ENCODE assay signal across 19 cellular contexts in the genomic region with DNA sequence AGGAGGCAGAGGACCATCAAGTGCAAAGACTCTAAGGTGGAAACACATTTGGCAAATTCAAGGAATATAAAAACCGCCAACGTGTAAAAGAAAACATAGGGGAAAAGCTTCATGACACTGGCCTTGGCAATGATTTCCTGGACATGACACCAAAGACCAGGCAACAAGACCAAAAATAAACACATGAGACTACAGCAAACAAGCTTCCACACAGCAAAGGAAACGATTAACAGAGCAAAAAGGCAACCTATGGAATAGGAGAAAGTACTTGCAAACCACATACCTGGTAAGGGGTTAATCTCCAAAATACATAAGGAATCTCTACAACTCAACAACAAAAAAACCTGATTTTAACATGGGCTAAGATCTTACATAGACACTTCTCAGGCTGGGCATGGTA. TPM values are rescaled to one million over a fixed set of nuclear protein-coding genes. Genes with fewer than 3 reads are reported as not detected.
DNase-seq lines count a peak whose midpoint lies in the region; ATAC-seq, FAIRE-seq and TF ChIP-seq lines count a peak whose summit lies in the region.
"Had no signal": no experiment of that assay in that cellular context is flagged by ENCODE, and none has a peak within 500 bp of the region (broad histone marks: within the 10 kb centered on the region; RNA-seq: fewer than 3 reads in every experiment).

No MANE protein-coding gene starts in this region.

- peak overlapping the region; percentile 32 for H3K27ac Mint-ChIP-seq in activated naive CD4-positive, alpha-beta T cell treated with anti-CD3 and anti-CD28 coated beads for 36 hours
- H3K27ac Mint-ChIP-seq in activated CD8-positive, alpha-beta T cell treated with anti-CD3 and anti-CD28 coated beads for 36 hours, result peak overlapping the region; percentile 70

- H3K4me1 Mint-ChIP-seq in activated naive CD4-positive, alpha-beta T cell treated with anti-CD3 and anti-CD28 coated beads for 36 hours (ENCODE audit: low read depth), result peaks cover 77% of the 10 kb centered on the region
- peaks cover 70% of the 10 kb centered on the region for H3K4me1 Mint-ChIP-seq in activated CD8-positive, alpha-beta T cell treated with anti-CD3 and anti-CD28 coated beads for 36 hours (ENCODE audit: low read depth)

- no peak for TF ChIP-seq RAD21 in HepG2 (CRISPR knock-in tag; IDR thresholded peaks at IDR 0.05)

- no peaks in the 10 kb centered on the region for H3K9me3 Mint-ChIP-seq in activated naive CD4-positive, alpha-beta T cell treated with anti-CD3 and anti-CD28 coated beads for 36 hours
- no peaks in the 10 kb centered on the region for H3K9me3 Mint-ChIP-seq in activated CD8-positive, alpha-beta T cell treated with anti-CD3 and anti-CD28 coated beads for 36 hours

- peak overlapping the region; percentile 37 for H3K27ac ChIP-seq in HepG2 (ENCODE audit: extremely low read length, insufficient read depth, low read length)
- peak overlapping the region; percentile 18 to 74 (median 68) for H3K27ac ChIP-seq in thyroid gland
- H3K27ac ChIP-seq: HL-60, VCaP had no signal

- peak overlapping the region; percentile 84 for H3K4me2 ChIP-seq in HepG2 (ENCODE audit: low read depth, low read length)

- H4K20me1 ChIP-seq in HepG2 (ENCODE audit: insufficient read depth, low read length), result peaks cover 5% of the 10 kb centered on the region; the same call in 1 of the 2 replicates

- no peak overlapping the region for H3K4me3 Mint-ChIP-seq in activated naive CD4-positive, alpha-beta T cell treated with anti-CD3 and anti-CD28 coated beads for 36 hours
- H3K4me3 Mint-ChIP-seq in activated CD8-positive, alpha-beta T cell treated with anti-CD3 and anti-CD28 coated beads for 36 hours, result no peak overlapping the region

- H3K9me3 ChIP-seq in HepG2 (ENCODE audit: low read length) (no peaks in the 10 kb centered on the region), thyroid gland (no peaks in the 10 kb centered on the region)

- WGBS in HepG2 (ENCODE audit: low lambda C conversion rate), result 30% methylated on average over 3 of the region's 3 CpGs
- 72 to 75% methylated on average over 3 of the region's 3 CpGs for WGBS in thyroid gland, 2 donors

- in situ Hi-C loops in HepG2 (cut with HindIII; ENCODE audit: extremely low pct_ligation_motif_present, low pct_unique_long_range_greater_than_20kb), result no loop called here

- TF ChIP-seq CTCF in activated CD8-positive, alpha-beta T cell treated with anti-CD3 and anti-CD28 coated beads for 36 hours (IDR thresholded peaks at IDR 0.05), result no peak
- no peak for TF ChIP-seq CTCF in HepG2 (CRISPR knock-in tag; IDR thresholded peaks at IDR 0.05)
- TF ChIP-seq CTCF in thyroid gland (IDR thresholded peaks at IDR 0.05), result no peak

- H3K27me3 ChIP-seq in HepG2 (ENCODE audit: control insufficient read depth in 1 of 2, insufficient read depth in 2 of 2, low read length in 2 of 2) (no peaks in the 10 kb centered on the region; a peak in 1 of 5 replicates), thyroid gland (no peaks in the 10 kb centered on the region)

- peaks cover 7 to 54% of the 10 kb centered on the region in 2 experiments; a peak in 4 of 5 replicates for H3K36me3 ChIP-seq in HepG2 (replicated peaks in 1 of 2; ENCODE audit: control insufficient read depth in 1 of 2, insufficient read depth in 2 of 2, low read length in 2 of 2)
- H3K36me3 ChIP-seq in thyroid gland, result peaks cover 13 to 17% of the 10 kb centered on the region in 2 donors

- H3K4me3 ChIP-seq in HepG2 (replicated peaks in 1 of 3; ENCODE audit: insufficient read depth in 1 of 3, low read depth in 2 of 3, low read length in 3 of 3), result peak overlapping the region in 1 of 3 experiments; percentile 88; a peak in 1 of 6 replicates
- H3K4me3 ChIP-seq in thyroid gland (replicated peaks in 1 of 3), result no peak overlapping the region

- TF ChIP-seq EP300 in HepG2 (IDR thresholded peaks at IDR 0.05; ENCODE audit: low read depth in 2 of 2, low read length in 2 of 2) (no peak), HepG2 (CRISPR knock-in tag; IDR thresholded peaks at IDR 0.05; ENCODE audit: borderline replicate concordance) (no peak)

- BruUV-seq in HepG2 (replicated peaks; lab: Mats Ljungman, UMichigan), result no TSS peak

- intact Hi-C loops in activated naive CD4-positive, alpha-beta T cell treated with anti-CD3 and anti-CD28 coated beads for 36 hours (cut with micrococcal nuclease), result no loop called here
- intact Hi-C loops in activated CD8-positive, alpha-beta T cell treated with anti-CD3 and anti-CD28 coated beads for 36 hours (cut with micrococcal nuclease), result no loop called here
- intact Hi-C loops in HepG2 (cut with micrococcal nuclease; ENCODE audit: unreplicated experiment) (loop anchor here (10.0 kb wide), 1 partner anchor 133 kb away; a partner anchor contains a TSS), thyroid gland (cut with DNase I) (no loop called here)

- no peak overlapping the region for H3K9ac ChIP-seq in HepG2 (ENCODE audit: insufficient read depth, low read depth, low read length)

- DNase-seq in activated naive CD4-positive, alpha-beta T cell treated with anti-CD3 and anti-CD28 coated beads for 36 hours, result no peak
- DNase-seq in activated naive CD4-positive, alpha-beta T cell treated with Interleukin-2 at 50 U/mL for 16 hours, result no peak
- no peak for DNase-seq in activated CD8-positive, alpha-beta T cell treated with anti-CD3 and anti-CD28 coated beads for 36 hours
- DNase-seq in HepG2 (ENCODE audit: low spot score) (no peak), thyroid gland (no peak), NCI-H524 (lab: John Stamatoyannopoulos, UW) (no peak)
- DNase-seq: activated naive CD4-positive, alpha-beta T cell; COR-L47; GOT3; hippocampal formation; KBM-7; kidney glomerular epithelial cell; NCI-H1048; NCI-H82; stimulated activated naive CD8-positive, alpha-beta T cell treated with anti-CD3 and anti-CD28 coated beads, Interleukin-15, amount 100 ng/mL, for 72 hours had no signal

- no peak for FAIRE-seq in HepG2 (lab: Jason Lieb, UNC)

- CTCF ChIA-PET in activated naive CD4-positive, alpha-beta T cell treated with anti-CD3 and anti-CD28 coated beads for 36 hours (lab: Charles Lee), result interaction anchor here (0.6 to 6.2 kb wide), 2 partner anchors 16 to 352 kb away, joined by 3 to 33 read pairs; no protein-coding TSS in a partner anchor
- CTCF ChIA-PET in activated CD8-positive, alpha-beta T cell treated with anti-CD3 and anti-CD28 coated beads for 36 hours (lab: Charles Lee), result interaction anchor here (1.1 to 2.9 kb wide), 4 partner anchors 8 to 93 kb away, joined by 4 to 13 read pairs (median 5); no protein-coding TSS in a partner anchor
- CTCF ChIA-PET in HepG2 (lab: Yijun Ruan, JAX; ENCODE audit: low intra/inter-chr PET ratio, low total read pairs), result no interaction called here

- peaks cover 81% of the 10 kb centered on the region for H3K4me1 ChIP-seq in HepG2 (ENCODE audit: insufficient read depth, low read length)
- peaks cover 25 to 58% of the 10 kb centered on the region in 2 donors for H3K4me1 ChIP-seq in thyroid gland

- peaks cover 74% of the 10 kb centered on the region for H3K79me2 ChIP-seq in HepG2 (ENCODE audit: insufficient read depth, low read length)

- H2AFZ ChIP-seq in HepG2 (ENCODE audit: low read length), result no peak overlapping the region

- TF ChIP-seq POLR2A in HepG2 (IDR thresholded peaks at IDR 0.05; ENCODE audit: insufficient read depth in 1 of 2, low read depth in 2 of 2, low read length in 2 of 2) (no peak), thyroid gland (IDR thresholded peaks at IDR 0.05) (no peak)

- POLR2A ChIA-PET in activated CD8-positive, alpha-beta T cell treated with anti-CD3 and anti-CD28 coated beads for 36 hours (lab: Charles Lee), result interaction anchor here (1.3 to 8.0 kb wide), 3 partner anchors 8 to 137 kb away, joined by 4 to 74 read pairs (median 5); a partner anchor contains a TSS
- POLR2A ChIA-PET in HepG2 (lab: Yijun Ruan, JAX), result interaction anchor here (0.7 to 6.7 kb wide), 6 partner anchors 17 to 80 kb away, joined by 3 to 51 read pairs (median 4); a partner anchor contains a TSS

- peaks cover 60% of the 10 kb centered on the region for H3K36me3 Mint-ChIP-seq in activated naive CD4-positive, alpha-beta T cell treated with anti-CD3 and anti-CD28 coated beads for 36 hours (ENCODE audit: low read depth)
- H3K36me3 Mint-ChIP-seq in activated CD8-positive, alpha-beta T cell treated with anti-CD3 and anti-CD28 coated beads for 36 hours (ENCODE audit: low read depth), result peaks cover 68% of the 10 kb centered on the region

- ATAC-seq in activated CD8-positive, alpha-beta T cell treated with anti-CD3 and anti-CD28 coated beads for 36 hours, result no peak
- ATAC-seq in HepG2, result no peak
- no peak for ATAC-seq in GM19395 (IDR thresholded peaks at IDR 0.05; ENCODE audit: unreplicated experiment)
- no peak for ATAC-seq in esophagus mucosa
- ATAC-seq: stimulated activated naive CD8-positive, alpha-beta T cell treated with anti-CD3 and anti-CD28 coated beads, Interleukin-15, amount 100 ng/mL, for 72 hours had no signal

- no peaks in the 10 kb centered on the region for H3K27me3 Mint-ChIP-seq in activated naive CD4-positive, alpha-beta T cell treated with anti-CD3 and anti-CD28 coated beads for 36 hours (ENCODE audit: low read depth)
- no peaks in the 10 kb centered on the region for H3K27me3 Mint-ChIP-seq in activated CD8-positive, alpha-beta T cell treated with anti-CD3 and anti-CD28 coated beads for 36 hours
- H3K27me3 Mint-ChIP-seq: stimulated activated naive CD8-positive, alpha-beta T cell treated with anti-CD3 and anti-CD28 coated beads, Interleukin-15, amount 100 ng/mL, for 72 hours had no signal

RNA-seq across cellular contexts. Expression of a gene that starts 3.5 kb away (rescaled TPM):
- 100 to 1,000 TPM; 197 to 201 TPM for total RNA-seq in activated naive CD4-positive, alpha-beta T cell treated with anti-CD3 and anti-CD28 coated beads for 36 hours
- total RNA-seq in activated CD8-positive, alpha-beta T cell treated with anti-CD3 and anti-CD28 coated beads for 36 hours, result 100 to 1,000 TPM; 179 to 189 TPM
- total RNA-seq in HepG2 (2016; rRNA removed; fragmentation: Illumina TruSeq; extraction: Trizol) (300 and 418 TPM in 2 replicates), thyroid gland (100 to 1,000 TPM in 2 of 4 donors, 10 to 100 TPM in 2; 86.1 to 129 (median 102) TPM), esophagus mucosa (52.4 TPM)
- 151 and 179 TPM in 2 replicates for total RNA-seq in HepG2 (2016; cell fraction: cytosol; rRNA removed; fragmentation: Illumina TruSeq; extraction: Trizol; ENCODE audit: low read depth)
- 301 and 437 TPM in 2 replicates for total RNA-seq in HepG2 (2016; cell fraction: insoluble cytoplasmic fraction; rRNA removed; fragmentation: Illumina TruSeq; extraction: Trizol)
- 192 and 211 TPM in 2 replicates for total RNA-seq in HepG2 (2016; cell fraction: membrane; rRNA removed; fragmentation: Illumina TruSeq; extraction: Trizol)
- 110 and 113 TPM in 2 replicates for total RNA-seq in HepG2 (2016; cell fraction: nucleus; rRNA removed; fragmentation: Illumina TruSeq; extraction: Trizol)
- 152 and 228 TPM in 2 replicates for polyA plus RNA-seq in HepG2 (2011; rRNA removed)
- polyA plus RNA-seq in HepG2 (2011; cell fraction: cytosol; rRNA removed), result 147 and 153 TPM in 2 replicates
- 37.4 and 37.5 TPM in 2 replicates for polyA plus RNA-seq in HepG2 (2011; cell fraction: nucleus; rRNA removed)
- polyA plus RNA-seq in HepG2 (2012), result 165 and 247 TPM in 2 replicates
- polyA plus RNA-seq in HepG2 (2016; cell fraction: cytosol; fragmentation: Illumina TruSeq; extraction: Trizol; ENCODE audit: low read depth), result 177 and 202 TPM in 2 replicates
- polyA plus RNA-seq in HepG2 (2016; cell fraction: insoluble cytoplasmic fraction; fragmentation: Illumina TruSeq; extraction: Trizol; ENCODE audit: low read depth), result 365 and 402 TPM in 2 replicates
- polyA plus RNA-seq in HepG2 (2016; cell fraction: membrane; fragmentation: Illumina TruSeq; extraction: Trizol; ENCODE audit: low read depth), result 152 and 182 TPM in 2 replicates
- polyA plus RNA-seq in HepG2 (2016; cell fraction: nucleus; fragmentation: Illumina TruSeq; extraction: Trizol; ENCODE audit: insufficient read depth, low read depth), result 148 and 165 TPM in 2 replicates
- 30.9 and 42.9 TPM in 2 replicates for polyA minus RNA-seq in HepG2 (2011; rRNA and poly(A)+ RNA removed; ENCODE audit: low replicate concordance)
- polyA minus RNA-seq in HepG2 (2011; cell fraction: cytosol; rRNA and poly(A)+ RNA removed), result 56.1 and 62.9 TPM in 2 replicates
- 58.7 and 65.3 TPM in 2 replicates for polyA minus RNA-seq in HepG2 (2011; cell fraction: nucleus; rRNA and poly(A)+ RNA removed)

RNA-seq across cellular contexts. Expression of a gene that starts 10.8 kb away (rescaled TPM):
- 1 to 10 TPM; 3.0 to 3.6 TPM for total RNA-seq in activated naive CD4-positive, alpha-beta T cell treated with anti-CD3 and anti-CD28 coated beads for 36 hours
- total RNA-seq in activated CD8-positive, alpha-beta T cell treated with anti-CD3 and anti-CD28 coated beads for 36 hours, result 1 to 10 TPM; 1.8 to 2.7 TPM
- 2.1 and 3.4 TPM in 2 replicates for total RNA-seq in HepG2 (2016; rRNA removed; fragmentation: Illumina TruSeq; extraction: Trizol)
- 0.61 and 0.97 TPM in 2 replicates for total RNA-seq in HepG2 (2016; cell fraction: cytosol; rRNA removed; fragmentation: Illumina TruSeq; extraction: Trizol; ENCODE audit: low read depth)
- total RNA-seq in HepG2 (2016; cell fraction: insoluble cytoplasmic fraction; rRNA removed; fragmentation: Illumina TruSeq; extraction: Trizol), result 1.9 and 2.5 TPM in 2 replicates
- total RNA-seq in HepG2 (2016; cell fraction: membrane; rRNA removed; fragmentation: Illumina TruSeq; extraction: Trizol), result 1.3 and 2.6 TPM in 2 replicates
- 2.4 and 3.2 TPM in 2 replicates for total RNA-seq in HepG2 (2016; cell fraction: nucleus; rRNA removed; fragmentation: Illumina TruSeq; extraction: Trizol)
- polyA plus RNA-seq in HepG2 (2011; rRNA removed), result 5.8 and 7.9 TPM in 2 replicates
- polyA plus RNA-seq in HepG2 (2011; cell fraction: cytosol; rRNA removed), result 5.4 TPM in 2 replicates
- polyA plus RNA-seq in HepG2 (2011; cell fraction: nucleus; rRNA removed), result 3.2 and 4.7 TPM in 2 replicates
- 2.1 and 4.2 TPM in 2 replicates for polyA plus RNA-seq in HepG2 (2012)
- polyA plus RNA-seq in HepG2 (2016; cell fraction: cytosol; fragmentation: Illumina TruSeq; extraction: Trizol; ENCODE audit: low read depth), result 1.1 and 1.5 TPM in 2 replicates
- 1.4 and 1.8 TPM in 2 replicates for polyA plus RNA-seq in HepG2 (2016; cell fraction: insoluble cytoplasmic fraction; fragmentation: Illumina TruSeq; extraction: Trizol; ENCODE audit: low read depth)
- 1.1 and 1.6 TPM in 2 replicates for polyA plus RNA-seq in HepG2 (2016; cell fraction: membrane; fragmentation: Illumina TruSeq; extraction: Trizol; ENCODE audit: low read depth)
- polyA plus RNA-seq in HepG2 (2016; cell fraction: nucleus; fragmentation: Illumina TruSeq; extraction: Trizol; ENCODE audit: insufficient read depth, low read depth), result 1.4 and 2.0 TPM in 2 replicates
- polyA minus RNA-seq in HepG2 (2011; rRNA and poly(A)+ RNA removed; ENCODE audit: low replicate concordance), result 4.8 and 5.9 TPM in 2 replicates
- polyA minus RNA-seq in HepG2 (2011; cell fraction: cytosol; rRNA and poly(A)+ RNA removed), result 0.99 and 3.0 TPM in 2 replicates
- 5.6 and 8.6 TPM in 2 replicates for polyA minus RNA-seq in HepG2 (2011; cell fraction: nucleus; rRNA and poly(A)+ RNA removed)
- total RNA-seq in thyroid gland, result 10 to 100 TPM in 3 of 4 donors, 1 to 10 TPM in 1; 7.5 to 16.3 (median 12.8) TPM
- 25.1 TPM for total RNA-seq in esophagus mucosa

RNA-seq across cellular contexts. Expression of a gene that starts 26.0 kb away (rescaled TPM):
- total RNA-seq in activated naive CD4-positive, alpha-beta T cell treated with anti-CD3 and anti-CD28 coated beads for 36 hours, result not detected
- total RNA-seq in activated CD8-positive, alpha-beta T cell treated with anti-CD3 and anti-CD28 coated beads for 36 hours, result under 1 TPM in 1 of 2 experiments, not detected in 1; 0.16 TPM
- total RNA-seq in HepG2 (2016; rRNA removed; fragmentation: Illumina TruSeq; extraction: Trizol) (0.24 and 0.46 TPM in 2 replicates), thyroid gland (10 to 100 TPM in 2 of 4 donors, 1 to 10 TPM in 2; 8.2 to 16.9 (median 11.5) TPM), esophagus mucosa (not detected)
- 0.40 and 0.53 TPM in 2 replicates for total RNA-seq in HepG2 (2016; cell fraction: cytosol; rRNA removed; fragmentation: Illumina TruSeq; extraction: Trizol; ENCODE audit: low read depth)
- 0.65 and 0.67 TPM in 2 replicates for total RNA-seq in HepG2 (2016; cell fraction: insoluble cytoplasmic fraction; rRNA removed; fragmentation: Illumina TruSeq; extraction: Trizol)
- total RNA-seq in HepG2 (2016; cell fraction: membrane; rRNA removed; fragmentation: Illumina TruSeq; extraction: Trizol), result 0.43 and 0.65 TPM in 2 replicates
- total RNA-seq in HepG2 (2016; cell fraction: nucleus; rRNA removed; fragmentation: Illumina TruSeq; extraction: Trizol), result 0.69 and 1.0 TPM in 2 replicates
- polyA plus RNA-seq in HepG2 (2011; rRNA removed), result 0.16 and 0.38 TPM in 2 replicates
- polyA plus RNA-seq in HepG2 (2011; cell fraction: cytosol; rRNA removed), result 0.13 and 0.18 TPM in 2 replicates
- 0.45 and 0.83 TPM in 2 replicates for polyA plus RNA-seq in HepG2 (2011; cell fraction: nucleus; rRNA removed)
- 0.17 and 0.30 TPM in 2 replicates for polyA plus RNA-seq in HepG2 (2012)
- 0.80 and 0.89 TPM in 2 replicates for polyA plus RNA-seq in HepG2 (2016; cell fraction: cytosol; fragmentation: Illumina TruSeq; extraction: Trizol; ENCODE audit: low read depth)
- polyA plus RNA-seq in HepG2 (2016; cell fraction: insoluble cytoplasmic fraction; fragmentation: Illumina TruSeq; extraction: Trizol; ENCODE audit: low read depth), result 0.76 and 0.78 TPM in 2 replicates
- 0.47 and 0.61 TPM in 2 replicates for polyA plus RNA-seq in HepG2 (2016; cell fraction: membrane; fragmentation: Illumina TruSeq; extraction: Trizol; ENCODE audit: low read depth)
- polyA plus RNA-seq in HepG2 (2016; cell fraction: nucleus; fragmentation: Illumina TruSeq; extraction: Trizol; ENCODE audit: insufficient read depth, low read depth), result 0.81 and 1.2 TPM in 2 replicates
- 0.12 and 0.26 TPM in 2 replicates for polyA minus RNA-seq in HepG2 (2011; rRNA and poly(A)+ RNA removed; ENCODE audit: low replicate concordance)
- 0.30 TPM in 1 of 2 replicates, not detected in the other for polyA minus RNA-seq in HepG2 (2011; cell fraction: cytosol; rRNA and poly(A)+ RNA removed)
- polyA minus RNA-seq in HepG2 (2011; cell fraction: nucleus; rRNA and poly(A)+ RNA removed), result 0.90 and 1.2 TPM in 2 replicates
